ENCODE assay signal across 7 cellular contexts in the genomic region with DNA sequence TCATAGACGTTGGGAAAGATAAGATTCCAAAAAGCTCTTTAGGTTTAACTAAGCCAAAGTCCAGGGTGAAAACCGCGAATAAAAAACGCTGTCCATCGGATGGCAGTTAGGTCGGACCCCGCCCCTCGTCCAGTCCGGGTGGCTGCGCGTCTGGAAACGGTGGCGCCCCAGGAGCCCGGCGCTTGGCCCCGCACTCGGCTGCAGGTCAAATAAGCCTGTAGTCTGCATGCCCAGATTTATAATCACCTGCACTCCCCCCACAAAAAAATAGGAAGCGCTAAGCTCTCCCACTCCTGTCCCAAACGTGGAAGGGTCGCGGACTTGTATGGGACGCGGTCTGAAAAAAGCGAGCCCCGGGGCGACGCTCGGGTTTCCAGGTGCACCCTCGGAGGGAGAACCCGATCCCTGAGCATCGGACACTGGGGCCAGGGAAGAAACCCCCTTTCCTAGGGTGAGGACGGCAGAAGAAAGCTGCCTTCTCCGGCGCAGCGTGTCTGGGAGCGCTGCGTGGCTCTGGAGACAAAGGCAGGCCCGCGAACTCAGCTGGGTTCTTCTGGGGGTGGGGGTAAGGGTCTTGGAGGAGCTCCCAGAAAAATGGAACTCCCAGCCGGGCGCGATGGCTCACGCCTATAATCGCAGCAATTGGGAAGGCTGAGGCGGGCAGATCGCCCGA. TPM values are rescaled to one million over a fixed set of nuclear protein-coding genes. Genes with fewer than 3 reads are reported as not detected.
DNase-seq lines count a peak whose midpoint lies in the region; TF ChIP-seq lines count a peak whose summit lies in the region.

No MANE protein-coding gene starts in this region.

- H3K4me3 ChIP-seq in GM06990 (replicated peaks; ENCODE audit: low read depth, low read length) (peak overlapping the region; percentile 82), esophagus muscularis mucosa (peak overlapping the region; percentile 72 to 92 (median 88)), muscle layer of colon (ENCODE audit: low read depth in 1 of 2, low read length in 2 of 2) (peak overlapping the region; percentile 53 to 62)

- peaks cover 17% of the 10 kb centered on the region for H3K36me3 Mint-ChIP-seq in HFFc6 (ENCODE audit: low read depth)

- TF ChIP-seq EP300 in esophagus muscularis mucosa (IDR thresholded peaks at IDR 0.05), result no peak

- TF ChIP-seq POLR2A in esophagus muscularis mucosa (IDR thresholded peaks at IDR 0.05; ENCODE audit: low read depth), result no peak

- no peaks in the 10 kb centered on the region for H3K9me3 Mint-ChIP-seq in HFFc6

- H3K9me3 ChIP-seq in esophagus muscularis mucosa, result no peaks in the 10 kb centered on the region
- H3K9me3 ChIP-seq in muscle layer of colon (ENCODE audit: low read length), result no peaks in the 10 kb centered on the region

- H3K4me1 ChIP-seq in esophagus muscularis mucosa (peaks cover 11 to 43% (median 41%) of the 10 kb centered on the region in 4 donors), muscle layer of colon (ENCODE audit: insufficient read depth, low read length) (peaks cover 12% of the 10 kb centered on the region)

- intact Hi-C loops in esophagus muscularis mucosa (cut with DNase I), result no loop called here

- WGBS in esophagus muscularis mucosa, result 2% methylated on average over 25 of the region's 47 CpGs

- DNase-seq in GM06990 (ENCODE audit: extremely low read depth, insufficient read length), result no peak
- DNase-seq in HFFc6, result peak; percentile 69
- DNase-seq in NCI-H1694 treated with DMSO at 0.1 percent for 48 hours (lab: John Stamatoyannopoulos, UW), result peak; percentile 90
- DNase-seq in activated CD8-positive, alpha-beta memory T cell treated with anti-CD3 and anti-CD28 coated beads for 24 hours, result peak; percentile 76
- no peak for DNase-seq in esophagus muscularis mucosa (ENCODE audit: extremely low spot score)

- peaks cover 36% of the 10 kb centered on the region for H3K4me1 Mint-ChIP-seq in HFFc6 (ENCODE audit: low read depth)

- H3K27ac ChIP-seq in esophagus muscularis mucosa (replicated peaks in 1 of 4) (peak overlapping the region; percentile 96 to 100 (median 98)), muscle layer of colon (ENCODE audit: low read depth, low read length) (peak overlapping the region; percentile 88), temporal lobe (ENCODE audit: low read depth, low read length) (peak overlapping the region; percentile 45)

- peak overlapping the region; percentile 99 for H3K27ac Mint-ChIP-seq in HFFc6

- TF ChIP-seq CTCF in GM06990 (IDR thresholded peaks at IDR 0.05; ENCODE audit: insufficient read depth, low read length, poor library complexity, severe bottlenecking), result no peak
- no peak for TF ChIP-seq CTCF in HFFc6 (IDR thresholded peaks at IDR 0.05)
- TF ChIP-seq CTCF in esophagus muscularis mucosa (IDR thresholded peaks at IDR 0.05), result no peak

- H3K36me3 ChIP-seq in GM06990 (ENCODE audit: control insufficient read depth, insufficient read depth, low read length), result no peaks in the 10 kb centered on the region
- no peaks in the 10 kb centered on the region for H3K36me3 ChIP-seq in esophagus muscularis mucosa
- H3K36me3 ChIP-seq in muscle layer of colon (ENCODE audit: insufficient read depth, low read length), result no peaks in the 10 kb centered on the region

- H3K4me3 Mint-ChIP-seq in HFFc6, result peak overlapping the region; percentile 89

- no peaks in the 10 kb centered on the region for H3K27me3 ChIP-seq in GM06990 (replicated peaks; ENCODE audit: control insufficient read depth, insufficient read depth, low read length)
- H3K27me3 ChIP-seq in esophagus muscularis mucosa, result no peaks in the 10 kb centered on the region
- H3K27me3 ChIP-seq in muscle layer of colon (ENCODE audit: control insufficient read depth in 1 of 2, insufficient read depth in 2 of 2, low read length in 2 of 2), result no peaks in the 10 kb centered on the region

- H3K27me3 Mint-ChIP-seq in HFFc6 (ENCODE audit: insufficient read depth), result peaks cover 4% of the 10 kb centered on the region; the same call in 1 of the 2 replicates

- H3K9ac ChIP-seq in muscle layer of colon (ENCODE audit: low read length), result peak overlapping the region; percentile 26

RNA-seq across cellular contexts. Expression of gene ZBTB5, which starts 0.9 kb away (rescaled TPM):
- total RNA-seq in HFFc6 (2021; fragmentation: NEBNext Ultra II Directional; extraction: Animal tissue kit (Norgen Biotek cat#: 25700)), result 1 to 10 TPM; 4.6 to 5.9 (median 5.3) TPM
- total RNA-seq in esophagus muscularis mucosa (10 to 100 TPM in 3 of 4 donors, 1 to 10 TPM in 1; 9.6 to 20.4 (median 12.6) TPM), temporal lobe (22.6 TPM)

RNA-seq across cellular contexts. Expression of gene POLR1E, which starts 19.6 kb away (rescaled TPM):
- 10 to 100 TPM; 31.0 to 38.5 (median 33.7) TPM for total RNA-seq in HFFc6 (2021; fragmentation: NEBNext Ultra II Directional; extraction: Animal tissue kit (Norgen Biotek cat#: 25700))
- total RNA-seq in esophagus muscularis mucosa (10 to 100 TPM; 17.4 to 36.8 (median 24.5) TPM), temporal lobe (30.2 TPM)

RNA-seq across cellular contexts. Expression of gene GRHPR, which starts 43.7 kb away (rescaled TPM):
- total RNA-seq in HFFc6 (2021; fragmentation: NEBNext Ultra II Directional; extraction: Animal tissue kit (Norgen Biotek cat#: 25700)), result 100 to 1,000 TPM; 106 to 116 (median 111) TPM
- total RNA-seq in esophagus muscularis mucosa (100 to 1,000 TPM; 135 to 143 (median 138) TPM), temporal lobe (44.3 TPM)

Comparison
In these comparisons a context has a peak if more than half of its experiments do, and no peak if none do; other contexts are left out.
1. DNase-seq: peak in HFFc6 (single experiment), NCI-H1694 treated with DMSO at 0.1 percent for 48 hours (single experiment) and activated CD8-positive, alpha-beta memory T cell treated with anti-CD3 and anti-CD28 coated beads for 24 hours (single experiment); none in GM06990 (single experiment) and esophagus muscularis mucosa (single experiment).
2. H3K27ac ChIP-seq: peak in every context shown above with its lines; median percentile 98 in esophagus muscularis mucosa; 88 in muscle layer of colon; 45 in temporal lobe.
3. Peak in every context shown above with its lines, with median percentiles within 50 percentile points of each other: H3K4me3 ChIP-seq.